31 cellular contexts compared by ENCODE assay signal in the genomic region with DNA sequence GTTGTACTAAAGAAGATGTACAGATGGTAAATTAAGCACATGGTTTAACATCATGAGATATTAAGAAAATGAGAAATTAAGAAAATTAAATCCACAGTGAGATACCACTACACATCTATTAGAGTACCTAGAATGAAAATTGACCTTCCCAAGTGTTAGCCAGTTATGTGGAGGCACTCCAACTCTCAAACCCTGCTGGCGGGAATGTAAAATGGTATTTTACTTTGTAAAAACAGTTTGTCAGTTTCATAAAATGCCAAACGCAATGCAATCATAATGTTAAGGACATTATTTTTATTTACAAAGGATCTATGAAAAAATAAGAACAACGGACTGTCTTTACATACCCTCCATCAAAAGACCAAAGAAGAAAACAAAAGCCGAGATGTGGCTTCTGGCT.
"Had no signal": no experiment of that assay in that cellular context is flagged by ENCODE, and none has a peak within 500 bp of the region (broad histone marks: within the 10 kb centered on the region; RNA-seq: fewer than 3 reads in every experiment).

No MANE protein-coding gene starts in this region.

- H3K4me3 Mint-ChIP-seq: mesothelial cell of epicardium; naive B cell; natural killer cell; nephron progenitor cell; stimulated activated memory B cell treated with anti-CD40 and anti-IgM and Interleukin-4, amounts not matched to agents 10 μg/mL and 1 μg/mL and 100 μg/mL, for 72 hours; stimulated activated naive CD8-positive, alpha-beta T cell treated with anti-CD3 and anti-CD28 coated beads, Interleukin-15, amount 100 ng/mL, for 72 hours had no signal

- H3K27me3 ChIP-seq: hepatocyte, left lung, pancreas, transverse colon, upper lobe of right lung had no signal

- H3K27me3 Mint-ChIP-seq: naive B cell; stimulated activated memory B cell treated with anti-CD40 and anti-IgM and Interleukin-4, amounts not matched to agents 10 μg/mL and 1 μg/mL and 100 μg/mL, for 72 hours; stimulated activated naive CD8-positive, alpha-beta T cell treated with anti-CD3 and anti-CD28 coated beads, Interleukin-15, amount 100 ng/mL, for 72 hours had no signal

- H3K4me1 ChIP-seq: heart right ventricle, left lung, lower lobe of right lung, pancreas, prostate gland, transverse colon, upper lobe of right lung had no signal

- H3K4me1 Mint-ChIP-seq: mesothelial cell of epicardium; naive B cell; natural killer cell; nephron progenitor cell; stimulated activated memory B cell treated with anti-CD40 and anti-IgM and Interleukin-4, amounts not matched to agents 10 μg/mL and 1 μg/mL and 100 μg/mL, for 72 hours; stimulated activated naive CD8-positive, alpha-beta T cell treated with anti-CD3 and anti-CD28 coated beads, Interleukin-15, amount 100 ng/mL, for 72 hours had no signal

- FAIRE-seq: keratinocyte, pancreas, urothelium cell line had no signal

- H2AFZ ChIP-seq: hepatocyte had no signal

- DNase-seq: heart right ventricle; kidney glomerular epithelial cell; left cardiac atrium; left lung; lower lobe of right lung; mammary epithelial cell; mesenchymal stem cell; naive B cell; natural killer cell; nephron progenitor cell; nucleus accumbens; pancreas; posterior cingulate gyrus; right cardiac atrium; stimulated activated CD4-positive, alpha-beta T cell treated with anti-CD3 and anti-CD28 coated beads, Interleukin-12 subunit alpha, Interleukin-12 subunit beta, amount 100 ng/mL, for 4 hours; stimulated activated CD4-positive, alpha-beta T cell treated with anti-CD3 and anti-CD28 coated beads, Interleukin-15, amount 100 ng/mL, for 24 hours; stimulated activated CD4-positive, alpha-beta T cell treated with anti-CD3 and anti-CD28 coated beads, Interleukin-4, amount 100 ng/mL, for 4 hours; stimulated activated CD8-positive, alpha-beta memory T cell treated with anti-CD3 and anti-CD28 coated beads, Interleukin-4, amount 100 ng/mL, for 48 hours; stimulated activated naive CD4-positive, alpha-beta T cell treated with Interleukin-2 at 50 U/mL for 16 hours; stimulated activated naive CD8-positive, alpha-beta T cell treated with anti-CD3 and anti-CD28 coated beads, Interleukin-15, amount 100 ng/mL, for 72 hours; substantia nigra; transverse colon; upper lobe of right lung had no signal

- H3K27ac ChIP-seq: heart right ventricle, hepatocyte, left lung, lower lobe of right lung, pancreas, prostate gland, skin epidermis, transverse colon, upper lobe of right lung had no signal

- ATAC-seq: heart right ventricle; left cardiac atrium; left lung; lower lobe of right lung; natural killer cell; pancreas; right cardiac atrium; sciatic nerve; stimulated activated memory B cell treated with anti-CD40 and anti-IgM and Interleukin-4, amounts not matched to agents 10 μg/mL and 1 μg/mL and 100 μg/mL, for 72 hours; stimulated activated naive CD8-positive, alpha-beta T cell treated with anti-CD3 and anti-CD28 coated beads, Interleukin-15, amount 100 ng/mL, for 72 hours; upper lobe of right lung had no signal

- H3K79me2 ChIP-seq: hepatocyte had no signal

- H3K9me3 Mint-ChIP-seq: nephron progenitor cell had no signal

- H3K4me2 ChIP-seq: hepatocyte had no signal

- H3K36me3 Mint-ChIP-seq: mesothelial cell of epicardium; naive B cell; natural killer cell; stimulated activated memory B cell treated with anti-CD40 and anti-IgM and Interleukin-4, amounts not matched to agents 10 μg/mL and 1 μg/mL and 100 μg/mL, for 72 hours had no signal

- H3K36me3 ChIP-seq: heart right ventricle, left lung, lower lobe of right lung, pancreas, prostate gland, transverse colon, upper lobe of right lung had no signal

- H3K9me3 ChIP-seq: left lung, lower lobe of right lung, pancreas, prostate gland, transverse colon, upper lobe of right lung had no signal

- H3K4me3 ChIP-seq: heart right ventricle, hepatocyte, left lung, lower lobe of right lung, pancreas, prostate gland, skin epidermis, transverse colon, upper lobe of right lung had no signal

- H3K27ac Mint-ChIP-seq: mesothelial cell of epicardium; naive B cell; natural killer cell; nephron progenitor cell; stimulated activated memory B cell treated with anti-CD40 and anti-IgM and Interleukin-4, amounts not matched to agents 10 μg/mL and 1 μg/mL and 100 μg/mL, for 72 hours; stimulated activated naive CD8-positive, alpha-beta T cell treated with anti-CD3 and anti-CD28 coated beads, Interleukin-15, amount 100 ng/mL, for 72 hours had no signal
